10 cellular contexts compared by ENCODE assay signal in genomic region chr17:38353668-38354067, GRCh38. TPM values are rescaled to one million over a fixed set of nuclear protein-coding genes. Genes with fewer than 3 reads are reported as not detected.
DNase-seq lines count a peak whose midpoint lies in the region; ATAC-seq and TF ChIP-seq lines count a peak whose summit lies in the region.
"Had no signal": no experiment of that assay in that cellular context is flagged by ENCODE, and none has a peak within 500 bp of the region (broad histone marks: within the 10 kb centered on the region; RNA-seq: fewer than 3 reads in every experiment).

No MANE protein-coding gene starts in this region.

- peaks cover 10% of the 10 kb centered on the region for H3K36me3 Mint-ChIP-seq in activated CD4-positive, alpha-beta T cell treated with anti-CD3 and anti-CD28 coated beads, Interleukin-2, amount 10 ng/mL, durations not matched to agents 24 days and 14 days (ENCODE audit: low read depth)
- no peaks in the 10 kb centered on the region for H3K36me3 Mint-ChIP-seq in glutamatergic neuron (ENCODE audit: unreplicated experiment)

- ATAC-seq in stimulated activated naive CD8-positive, alpha-beta T cell treated with anti-CD3 and anti-CD28 coated beads, Interleukin-15, amount 100 ng/mL, for 72 hours: no peak
- ATAC-seq: sciatic nerve had no signal

- DNase-seq in activated CD4-positive, alpha-beta T cell treated with anti-CD3 and anti-CD28 coated beads, Interleukin-2, amount 10 ng/mL, durations not matched to agents 24 days and 14 days: no peak
- DNase-seq in activated CD4-positive, alpha-beta T cell treated with anti-CD3 and anti-CD28 coated beads, Interleukin-2, amount 50 U/mL, for 1 hour: no peak
- DNase-seq in glutamatergic neuron: no peak
- no peak for DNase-seq in stimulated activated naive CD8-positive, alpha-beta T cell treated with anti-CD3 and anti-CD28 coated beads, Interleukin-15, amount 100 ng/mL, for 72 hours
- no peak for DNase-seq in SK-N-DZ (ENCODE audit: low spot score)
- no peak for DNase-seq in OCI-M1 (lab: John Stamatoyannopoulos, UW)
- DNase-seq in NCI-H1105 treated with DMSO at 0.1 percent for 48 hours (lab: John Stamatoyannopoulos, UW): no peak
- DNase-seq: adrenal gland had no signal

- peak overlapping the region; percentile 81 for H3K4me3 ChIP-seq in WI38 (ENCODE audit: low read depth, low read length)

- no peak for TF ChIP-seq CTCF in WI38 (IDR thresholded peaks at IDR 0.05; ENCODE audit: low read depth, low read length)
- no peak for TF ChIP-seq CTCF in glutamatergic neuron (IDR thresholded peaks at IDR 0.05; ENCODE audit: partially characterized antibody, unreplicated experiment)

- peaks cover 45% of the 10 kb centered on the region for H3K4me1 Mint-ChIP-seq in activated CD4-positive, alpha-beta T cell treated with anti-CD3 and anti-CD28 coated beads, Interleukin-2, amount 10 ng/mL, durations not matched to agents 24 days and 14 days
- peaks cover 24% of the 10 kb centered on the region for H3K4me1 Mint-ChIP-seq in glutamatergic neuron (ENCODE audit: low read depth, unreplicated experiment)
- H3K4me1 Mint-ChIP-seq in stimulated activated naive CD8-positive, alpha-beta T cell treated with anti-CD3 and anti-CD28 coated beads, Interleukin-15, amount 100 ng/mL, for 72 hours: peaks cover 75% of the 10 kb centered on the region

- H3K27me3 Mint-ChIP-seq in activated CD4-positive, alpha-beta T cell treated with anti-CD3 and anti-CD28 coated beads, Interleukin-2, amount 10 ng/mL, durations not matched to agents 24 days and 14 days: no peaks in the 10 kb centered on the region
- peaks cover 7% of the 10 kb centered on the region for H3K27me3 Mint-ChIP-seq in glutamatergic neuron (ENCODE audit: unreplicated experiment)
- H3K27me3 Mint-ChIP-seq in stimulated activated naive CD8-positive, alpha-beta T cell treated with anti-CD3 and anti-CD28 coated beads, Interleukin-15, amount 100 ng/mL, for 72 hours: no peaks in the 10 kb centered on the region

- intact Hi-C loops in activated CD4-positive, alpha-beta T cell treated with anti-CD3 and anti-CD28 coated beads, Interleukin-2, amount 10 ng/mL, durations not matched to agents 24 days and 14 days (cut with micrococcal nuclease): loop anchor here (10.0 kb wide), 1 partner anchor 141 kb away; no protein-coding TSS in a partner anchor

- H3K27ac Mint-ChIP-seq in activated CD4-positive, alpha-beta T cell treated with anti-CD3 and anti-CD28 coated beads, Interleukin-2, amount 10 ng/mL, durations not matched to agents 24 days and 14 days: no peak overlapping the region
- H3K27ac Mint-ChIP-seq in glutamatergic neuron (ENCODE audit: unreplicated experiment): peak overlapping the region; percentile 48
- H3K27ac Mint-ChIP-seq in stimulated activated naive CD8-positive, alpha-beta T cell treated with anti-CD3 and anti-CD28 coated beads, Interleukin-15, amount 100 ng/mL, for 72 hours: no peak overlapping the region

- no peaks in the 10 kb centered on the region for H3K9me3 Mint-ChIP-seq in activated CD4-positive, alpha-beta T cell treated with anti-CD3 and anti-CD28 coated beads, Interleukin-2, amount 10 ng/mL, durations not matched to agents 24 days and 14 days
- H3K9me3 Mint-ChIP-seq in glutamatergic neuron (ENCODE audit: unreplicated experiment): peaks cover 4% of the 10 kb centered on the region
- no peaks in the 10 kb centered on the region for H3K9me3 Mint-ChIP-seq in stimulated activated naive CD8-positive, alpha-beta T cell treated with anti-CD3 and anti-CD28 coated beads, Interleukin-15, amount 100 ng/mL, for 72 hours

- H3K4me3 Mint-ChIP-seq in activated CD4-positive, alpha-beta T cell treated with anti-CD3 and anti-CD28 coated beads, Interleukin-2, amount 10 ng/mL, durations not matched to agents 24 days and 14 days: peak overlapping the region; percentile 81
- H3K4me3 Mint-ChIP-seq in glutamatergic neuron (ENCODE audit: unreplicated experiment): peak overlapping the region; percentile 86
- H3K4me3 Mint-ChIP-seq in stimulated activated naive CD8-positive, alpha-beta T cell treated with anti-CD3 and anti-CD28 coated beads, Interleukin-15, amount 100 ng/mL, for 72 hours: peak overlapping the region; percentile 82 to 88

RNA-seq across cellular contexts. Expression of gene SOCS7, which starts 2.0 kb away (rescaled TPM):
- total RNA-seq in activated CD4-positive, alpha-beta T cell treated with anti-CD3 and anti-CD28 coated beads, Interleukin-2, amount 10 ng/mL, durations not matched to agents 24 days and 14 days: 31.2 and 31.4 TPM in 2 replicates
- 33.3 TPM for total RNA-seq in glutamatergic neuron (ENCODE audit: unreplicated experiment)
- polyA plus RNA-seq in SK-N-DZ (2014; cell fraction: cytosol; rRNA removed): 19.1 and 19.2 TPM in 2 replicates
- 14.0 and 19.9 TPM in 2 replicates for polyA plus RNA-seq in SK-N-DZ (2014; cell fraction: nucleus; rRNA removed)

RNA-seq across cellular contexts. Expression of gene GPR179, which starts 9.9 kb away (rescaled TPM):
- total RNA-seq in activated CD4-positive, alpha-beta T cell treated with anti-CD3 and anti-CD28 coated beads, Interleukin-2, amount 10 ng/mL, durations not matched to agents 24 days and 14 days: not detected in 2 replicates
- total RNA-seq in glutamatergic neuron (ENCODE audit: unreplicated experiment): 0.07 TPM
- 0.06 TPM in 1 of 2 replicates, not detected in the other for polyA plus RNA-seq in SK-N-DZ (2014; cell fraction: cytosol; rRNA removed)
- 0.08 and 0.70 TPM in 2 replicates for polyA plus RNA-seq in SK-N-DZ (2014; cell fraction: nucleus; rRNA removed)

RNA-seq across cellular contexts. Expression of gene MRPL45, which starts 56.7 kb away (rescaled TPM):
- total RNA-seq in activated CD4-positive, alpha-beta T cell treated with anti-CD3 and anti-CD28 coated beads, Interleukin-2, amount 10 ng/mL, durations not matched to agents 24 days and 14 days: 42.9 and 45.5 TPM in 2 replicates
- 34.0 TPM for total RNA-seq in glutamatergic neuron (ENCODE audit: unreplicated experiment)
- polyA plus RNA-seq in SK-N-DZ (2014; cell fraction: cytosol; rRNA removed): 57.9 and 64.5 TPM in 2 replicates
- 29.4 and 32.0 TPM in 2 replicates for polyA plus RNA-seq in SK-N-DZ (2014; cell fraction: nucleus; rRNA removed)
